In genomic region chr17:75482098-75482943, GRCh38 we compare ENCODE assay signal across 17 cellular contexts.
"Had no signal": no experiment of that assay in that cellular context is flagged by ENCODE, and none has a peak within 500 bp of the region (broad histone marks: within the 10 kb centered on the region; RNA-seq: fewer than 3 reads in every experiment).

No MANE protein-coding gene starts in this region.

- H3K4me3 ChIP-seq: ovary, transverse colon, vagina had no signal

- H3K36me3 ChIP-seq: ovary, transverse colon, vagina had no signal

- H3K27me3 Mint-ChIP-seq: activated naive CD8-positive, alpha-beta T cell; activated T-cell treated with anti-CD3 and anti-CD28 coated beads, Interleukin-2, amount 50 U/mL, for 24 hours had no signal

- H3K27ac ChIP-seq: ovary, transverse colon, vagina had no signal

- H3K4me3 Mint-ChIP-seq: activated naive CD8-positive, alpha-beta T cell; activated T-cell treated with anti-CD3 and anti-CD28 coated beads, Interleukin-2, amount 50 U/mL, for 24 hours; neural crest cell had no signal

- DNase-seq: activated CD4-positive, alpha-beta T cell treated with anti-CD3 and anti-CD28 coated beads for 1 hour; activated CD4-positive, alpha-beta T cell treated with anti-CD3 and anti-CD28 coated beads, Interleukin-2, amount 50 U/mL, for 4 hours; activated effector memory CD4-positive, alpha-beta T cell treated with anti-CD3 and anti-CD28 coated beads, Interleukin-2, amount 50 U/mL, for 16 hours; activated T-cell treated with anti-CD3 and anti-CD28 coated beads, Interleukin-2, amount 50 U/mL, for 24 hours; amniotic stem cell; cerebellar nuclear complex; effector memory CD4-positive, alpha-beta T cell; foreskin melanocyte; kidney glomerular epithelial cell; stimulated activated CD4-positive, alpha-beta T cell treated with anti-CD3 and anti-CD28 coated beads, Interleukin-2, amount 100 ng/mL, for 48 hours; stimulated activated naive CD4-positive, alpha-beta T cell treated with Interleukin-2 at 50 U/mL for 16 hours; T-helper 9 cell; transverse colon had no signal

- H3K9me3 Mint-ChIP-seq: activated T-cell treated with anti-CD3 and anti-CD28 coated beads, Interleukin-2, amount 50 U/mL, for 24 hours; neural crest cell had no signal

- H3K27ac Mint-ChIP-seq: activated naive CD8-positive, alpha-beta T cell; activated T-cell treated with anti-CD3 and anti-CD28 coated beads, Interleukin-2, amount 50 U/mL, for 24 hours had no signal

- H3K27me3 ChIP-seq: ovary, transverse colon, vagina had no signal

- H3K9me3 ChIP-seq: ovary, transverse colon, vagina had no signal
